ENCODE assay signal across 21 cellular contexts in genomic region chr11:1195690-1196515, GRCh38. TPM values are rescaled to one million over a fixed set of nuclear protein-coding genes. Genes with fewer than 3 reads are reported as not detected.
A peak's percentile ranks its signal among the peaks of the same experiment; 100 is the strongest.
DNase-seq lines count a peak whose midpoint lies in the region; ATAC-seq and TF ChIP-seq lines count a peak whose summit lies in the region.
"Had no signal": no experiment of that assay in that cellular context is flagged by ENCODE, and none has a peak within 500 bp of the region (broad histone marks: within the 10 kb centered on the region; RNA-seq: fewer than 3 reads in every experiment).

No MANE protein-coding gene starts in this region.

- 66% methylated on average over 11 of the region's 41 CpGs for WGBS in SK-N-SH (ENCODE audit: low lambda C conversion rate)
- 86 to 90% methylated on average over 41 of the region's 41 CpGs for WGBS in sigmoid colon, 2 donors

- H3K9me3 ChIP-seq in SK-N-SH (no peaks in the 10 kb centered on the region), Peyer's patch (no peaks in the 10 kb centered on the region), sigmoid colon (no peaks in the 10 kb centered on the region), MM.1S (replicated peaks; ENCODE audit: insufficient read depth, low read length) (no peaks in the 10 kb centered on the region)
- H3K9me3 ChIP-seq: ascending aorta had no signal

- H4K20me1 ChIP-seq in SK-N-SH (ENCODE audit: insufficient read depth) (no peaks in the 10 kb centered on the region), MM.1S (ENCODE audit: insufficient read depth, low read length) (no peaks in the 10 kb centered on the region)
- H4K20me1 ChIP-seq: BLaER1 had no signal

- intact Hi-C loops in sigmoid colon (cut with DNase I), result no loop called here

- no peak overlapping the region for H3K4me2 ChIP-seq in SK-N-SH
- no peak overlapping the region for H3K4me2 ChIP-seq in MM.1S (ENCODE audit: low read depth, low read length)
- H3K4me2 ChIP-seq: BLaER1 had no signal

- TF ChIP-seq CTCF in SK-N-SH (IDR thresholded peaks at IDR 0.05), result no peak
- no peak for TF ChIP-seq CTCF in Peyer's patch (IDR thresholded peaks at IDR 0.05)
- no peak for TF ChIP-seq CTCF in sigmoid colon (IDR thresholded peaks at IDR 0.05)
- no peak for TF ChIP-seq CTCF in MM.1S (IDR thresholded peaks at IDR 0.05; ENCODE audit: low read length)

- POLR2A ChIA-PET in SK-N-SH (lab: Yijun Ruan, JAX), result no interaction called here

- H2AFZ ChIP-seq in SK-N-SH (ENCODE audit: low read depth), result no peak overlapping the region
- H2AFZ ChIP-seq in MM.1S (ENCODE audit: low read length), result no peak overlapping the region

- H3K9me2 ChIP-seq in SK-N-SH (no peaks in the 10 kb centered on the region), MM.1S (replicated peaks; ENCODE audit: insufficient read depth, low read length) (no peaks in the 10 kb centered on the region)

- no peak for TF ChIP-seq POLR2A in Peyer's patch (IDR thresholded peaks at IDR 0.05)
- TF ChIP-seq POLR2A in sigmoid colon (IDR thresholded peaks at IDR 0.05), result no peak

- DNase-seq in SK-N-SH (peak; percentile 13), Peyer's patch (peak in 2 of 3 donors; percentile 31 to 36), iPS-NIHi11 (ENCODE audit: low spot score) (peak; percentile 11), sigmoid colon (peak; percentile 58), germinal center (ENCODE audit: low spot score) (no peak), MM.1S (no peak)
- DNase-seq: activated B cell treated with CpG ODN at 0.5 μM for 24 hours; NCI-H2081 treated with DMSO at 0.1 percent for 48 hours; NCI-H524 treated with DMSO at 0.1 percent for 48 hours; nucleus accumbens; SHP77; stimulated activated CD4-positive, alpha-beta T cell treated with anti-CD3 and anti-CD28 coated beads, Interleukin-2, amount 100 ng/mL, for 48 hours had no signal

- H3K9ac ChIP-seq in SK-N-SH (no peak overlapping the region), MM.1S (ENCODE audit: low read length) (no peak overlapping the region)
- H3K9ac ChIP-seq: BLaER1 had no signal

- H3K36me3 ChIP-seq in SK-N-SH (replicated peaks in 1 of 2; ENCODE audit: control insufficient read depth in 1 of 2, insufficient read depth in 2 of 2, low read length in 1 of 2) (no peaks in the 10 kb centered on the region), Peyer's patch (no peaks in the 10 kb centered on the region), sigmoid colon (no peaks in the 10 kb centered on the region), MM.1S (replicated peaks; ENCODE audit: insufficient read depth, low read length) (no peaks in the 10 kb centered on the region)
- H3K36me3 ChIP-seq: ascending aorta, BLaER1 had no signal

- ATAC-seq in SK-N-SH treated with all-trans-retinoic acid at 6 μM for 48 hours (no peak), HG02970 (IDR thresholded peaks at IDR 0.05; ENCODE audit: low FRiP score, unreplicated experiment) (no peak)

- H3K27ac ChIP-seq in SK-N-SH (ENCODE audit: low read depth in 2 of 2, low read length in 1 of 2) (no peak overlapping the region), Peyer's patch (no peak overlapping the region), sigmoid colon (no peak overlapping the region), MM.1S (ENCODE audit: low read length) (no peak overlapping the region)
- H3K27ac ChIP-seq: 22Rv1, ascending aorta, BLaER1 had no signal

- no peaks in the 10 kb centered on the region for H3K79me2 ChIP-seq in SK-N-SH (ENCODE audit: insufficient read depth)
- H3K79me2 ChIP-seq in MM.1S (ENCODE audit: low read length), result no peaks in the 10 kb centered on the region

- no peaks in the 10 kb centered on the region for H3F3A ChIP-seq in SK-N-SH (replicated peaks; ENCODE audit: insufficient read depth)
- H3F3A ChIP-seq in MM.1S (ENCODE audit: insufficient read depth, low read length), result no peaks in the 10 kb centered on the region

- H3K27me3 ChIP-seq in SK-N-SH (ENCODE audit: insufficient read depth) (peaks cover 5% of the 10 kb centered on the region; the same call in 1 of the 2 replicates), Peyer's patch (no peaks in the 10 kb centered on the region), sigmoid colon (peaks cover 8 to 74% (median 48%) of the 10 kb centered on the region in 3 donors), MM.1S (replicated peaks; ENCODE audit: insufficient read depth, low read length) (peaks cover 81% of the 10 kb centered on the region)
- H3K27me3 ChIP-seq: ascending aorta had no signal

- peaks cover 0 to 10% of the 10 kb centered on the region in 2 experiments; a peak in 1 of 4 replicates for H3K4me1 ChIP-seq in SK-N-SH (ENCODE audit: control insufficient read depth in 1 of 2, insufficient read depth in 2 of 2, low read depth in 1 of 2, low read length in 1 of 2)
- no peaks in the 10 kb centered on the region for H3K4me1 ChIP-seq in Peyer's patch
- no peaks in the 10 kb centered on the region for H3K4me1 ChIP-seq in sigmoid colon
- H3K4me1 ChIP-seq in MM.1S (ENCODE audit: low read length), result no peaks in the 10 kb centered on the region
- H3K4me1 ChIP-seq: ascending aorta, BLaER1 had no signal

- no peak for TF ChIP-seq RAD21 in SK-N-SH (IDR thresholded peaks at IDR 0.05; ENCODE audit: low read length)

- TF ChIP-seq EP300 in SK-N-SH (IDR thresholded peaks at IDR 0.05; ENCODE audit: borderline replicate concordance in 1 of 2, low read depth in 1 of 2, low read length in 1 of 2) (no peak), sigmoid colon (IDR thresholded peaks at IDR 0.05) (no peak)

- H3K4me3 ChIP-seq in SK-N-SH (ENCODE audit: low read depth in 2 of 2, low read length in 1 of 2) (no peak overlapping the region), Peyer's patch (no peak overlapping the region), sigmoid colon (no peak overlapping the region), MM.1S (ENCODE audit: low read length) (no peak overlapping the region)
- H3K4me3 ChIP-seq: ascending aorta, BLaER1 had no signal

- CTCF ChIA-PET in SK-N-SH (lab: Yijun Ruan, JAX), result no interaction called here

TF ChIP-seq in SK-N-SH, 30 proteins besides CTCF, POLR2A, EP300 and RAD21 (continues in another document):
- TF ChIP-seq GABPA (IDR thresholded peaks at IDR 0.05; ENCODE audit: low read depth) (no peak), FOXM1 (IDR thresholded peaks at IDR 0.05; ENCODE audit: low read depth) (no peak), SMC3 (IDR thresholded peaks at IDR 0.05; ENCODE audit: low read depth, low read length) (no peak), JUND (IDR thresholded peaks at IDR 0.05) (no peak)

TF ChIP-seq in SK-N-SH treated with all-trans-retinoic acid at 6 μM for 48 hours, 23 proteins besides CTCF, POLR2A, EP300 and RAD21 (continues in another document):
- TF ChIP-seq ZFP3 (CRISPR knock-in tag; IDR thresholded peaks at IDR 0.05) (no peak), OSR1 (CRISPR knock-in tag; IDR thresholded peaks at IDR 0.05) (no peak), CSDC2 (CRISPR knock-in tag; IDR thresholded peaks at IDR 0.05) (no peak), CREB5 (CRISPR knock-in tag; IDR thresholded peaks at IDR 0.05; ENCODE audit: low read depth) (no peak), CSRNP3 (CRISPR knock-in tag; IDR thresholded peaks at IDR 0.05) (no peak), ZC3H10 (CRISPR knock-in tag; IDR thresholded peaks at IDR 0.05) (no peak), GLIS3 (CRISPR knock-in tag; IDR thresholded peaks at IDR 0.05) (no peak), ESRRG (CRISPR knock-in tag; IDR thresholded peaks at IDR 0.05) (no peak)

RNA-seq across cellular contexts. Expression of gene MUC5B, which starts 27.0 kb away (rescaled TPM):
- polyA plus RNA-seq in SK-N-SH (2012; rRNA removed), result not detected in 2 replicates
- polyA plus RNA-seq in SK-N-SH (2012; cell fraction: cytosol; rRNA removed), result not detected in 2 replicates
- polyA plus RNA-seq in SK-N-SH (2012; cell fraction: nucleus; rRNA removed), result not detected in 2 replicates
- total RNA-seq in Peyer's patch, result 10 to 100 TPM in 2 of 4 donors, 1 to 10 TPM in 1, under 1 TPM in 1; 0.18 to 25.6 (median 10.5) TPM
- under 1 TPM in 1 of 4 donors, not detected in 3; 0.83 TPM for total RNA-seq in sigmoid colon
- polyA plus RNA-seq in sigmoid colon, result 100 to 1,000 TPM in 1 of 3 donors, 1 to 10 TPM in 2; 1.4 to 131 (median 4.2) TPM
- total RNA-seq: activated B cell treated with CpG ODN at 0.5 μM for 24 hours; activated CD8-positive, alpha-beta memory T cell treated with anti-CD3 and anti-CD28 coated beads for 36 hours; endothelial cell of umbilical vein; fibroblast of villous mesenchyme; subcutaneous adipose tissue had no signal
- polyA plus RNA-seq: endothelial cell of umbilical vein had no signal

RNA-seq across cellular contexts. Expression of gene MUC5AC, which starts 38.1 kb away (rescaled TPM):
- polyA plus RNA-seq in SK-N-SH (2012; rRNA removed), result not detected in 2 replicates
- not detected in 2 replicates for polyA plus RNA-seq in SK-N-SH (2012; cell fraction: cytosol; rRNA removed)
- polyA plus RNA-seq in SK-N-SH (2012; cell fraction: nucleus; rRNA removed), result not detected in 2 replicates
- total RNA-seq in Peyer's patch, result not detected
- under 1 TPM in 1 of 4 donors, not detected in 3; under 0.01 TPM for total RNA-seq in sigmoid colon
- under 1 TPM in 2 of 3 donors, not detected in 1; under 0.01 to 0.09 TPM for polyA plus RNA-seq in sigmoid colon
- total RNA-seq: activated B cell treated with CpG ODN at 0.5 μM for 24 hours; activated CD8-positive, alpha-beta memory T cell treated with anti-CD3 and anti-CD28 coated beads for 36 hours; endothelial cell of umbilical vein; fibroblast of villous mesenchyme; subcutaneous adipose tissue had no signal
- polyA plus RNA-seq: endothelial cell of umbilical vein had no signal

Comparison
In these comparisons a context has a peak if more than half of its experiments do, and no peak if none do; other contexts are left out.
1. DNase-seq: peak in SK-N-SH (single experiment), Peyer's patch (2 of 3), iPS-NIHi11 (single experiment) and sigmoid colon (single experiment); none in germinal center (single experiment) and MM.1S (single experiment).